ENCODE assay signal across 4 cellular contexts in the genomic region with DNA sequence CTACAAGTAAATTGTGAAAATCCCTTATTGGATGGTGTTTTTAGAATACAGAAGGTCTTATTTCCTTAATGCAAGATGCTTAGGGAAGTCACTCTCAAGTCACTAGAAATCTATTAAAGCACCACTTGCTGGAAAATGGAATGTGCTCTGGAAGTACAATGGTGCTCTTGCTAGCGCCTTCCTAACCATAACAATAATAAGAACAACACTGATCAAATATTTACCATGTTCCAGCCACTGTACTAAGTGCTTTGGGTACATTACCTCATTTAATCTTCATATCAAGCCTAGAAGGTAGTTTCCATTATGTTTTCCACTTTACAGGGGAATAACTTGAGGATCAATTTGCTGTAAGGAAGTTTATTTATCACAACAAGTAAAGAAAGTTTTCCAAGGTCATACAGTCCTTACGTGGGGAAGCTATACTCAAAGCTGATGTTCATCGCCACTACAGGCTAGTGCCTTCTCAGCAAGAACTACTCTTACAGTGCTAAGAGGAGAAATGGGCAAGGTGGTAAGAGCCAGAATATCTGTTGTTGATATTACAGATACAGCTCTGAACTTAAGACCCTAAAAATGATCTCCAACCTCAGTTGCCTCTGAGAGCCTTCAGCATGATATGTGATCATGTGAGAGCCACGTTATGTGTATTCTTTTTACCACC. TPM values are rescaled to one million over a fixed set of nuclear protein-coding genes. Genes with fewer than 3 reads are reported as not detected.
"Had no signal": no experiment of that assay in that cellular context is flagged by ENCODE, and none has a peak within 500 bp of the region (broad histone marks: within the 10 kb centered on the region; RNA-seq: fewer than 3 reads in every experiment).

No MANE protein-coding gene starts in this region.

RNA-seq across cellular contexts. Expression of a gene that starts 22.1 kb away (rescaled TPM):
- total RNA-seq: LHCN-M2, M059J, MCF 10A, NCI-H460 had no signal
